ENCODE assay signal across 34 cellular contexts in the genomic region with DNA sequence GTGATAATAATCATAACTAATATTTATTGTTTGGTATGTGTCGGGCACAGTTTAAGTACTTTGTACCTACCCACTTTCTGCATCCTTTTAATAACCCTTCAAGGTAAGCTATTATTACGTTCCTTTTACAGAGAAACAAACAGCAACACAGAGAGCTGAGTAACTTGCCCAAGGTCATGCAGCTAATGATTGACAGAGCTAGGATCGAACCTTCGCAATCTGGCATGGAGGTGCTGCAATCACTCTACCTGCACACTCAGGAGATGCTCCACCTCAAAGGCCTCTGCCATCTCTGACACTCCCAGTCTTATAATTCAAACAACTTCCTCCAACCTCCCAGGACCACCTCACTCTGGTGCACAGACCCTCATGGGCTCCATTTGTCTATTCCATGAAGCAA.
"Had no signal": no experiment of that assay in that cellular context is flagged by ENCODE, and none has a peak within 500 bp of the region (broad histone marks: within the 10 kb centered on the region; RNA-seq: fewer than 3 reads in every experiment).

No MANE protein-coding gene starts in this region.

- H3K36me3 Mint-ChIP-seq: activated naive CD4-positive, alpha-beta T cell treated with anti-CD3 and anti-CD28 coated beads, Interleukin-2, amount 10 ng/mL, durations not matched to agents 7 days and 5 days; activated naive CD4-positive, alpha-beta T cell treated with anti-CD3 and anti-CD28 coated beads, Interleukin-2, amount 50 U/mL, for 72 hours; activated naive CD8-positive, alpha-beta T cell treated with anti-CD3 and anti-CD28 coated beads, Interleukin-2, amount 10 ng/mL, durations not matched to agents 7 days and 5 days; brain; T-cell had no signal

- H3K36me3 ChIP-seq: ascending aorta, breast epithelium, cardiac muscle cell, colonic mucosa, esophagus squamous epithelium, gastroesophageal sphincter had no signal

- DNase-seq: activated CD4-positive, alpha-beta memory T cell treated with anti-CD3 and anti-CD28 coated beads, Interleukin-2, amount 10 ng/mL, durations not matched to agents 7 days and 5 days; activated CD4-positive, alpha-beta T cell treated with anti-CD3 and anti-CD28 coated beads for 1 hour; activated CD4-positive, alpha-beta T cell treated with anti-CD3 and anti-CD28 coated beads for 4 hours; activated CD4-positive, alpha-beta T cell treated with anti-CD3 and anti-CD28 coated beads, Interleukin-2, amount 10 ng/mL, durations not matched to agents 7 days and 5 days; activated CD4-positive, alpha-beta T cell treated with anti-CD3 and anti-CD28 coated beads, Interleukin-2, amount 50 U/mL, for 4 hours; activated CD8-positive, alpha-beta memory T cell treated with anti-CD3 and anti-CD28 coated beads, Interleukin-2, amount 50 U/mL, for 48 hours; activated gamma-delta T cell; activated naive CD4-positive, alpha-beta T cell; activated naive CD4-positive, alpha-beta T cell treated with anti-CD3 and anti-CD28 coated beads, Interleukin-2, amount 10 ng/mL, durations not matched to agents 7 days and 5 days; activated naive CD8-positive, alpha-beta T cell treated with anti-CD3 and anti-CD28 coated beads, Interleukin-2, amount 10 ng/mL, durations not matched to agents 7 days and 5 days; activated T-cell treated with anti-CD3 and anti-CD28 coated beads for 4 hours; activated T-cell treated with anti-CD3 and anti-CD28 coated beads, Interleukin-2, amount 50 U/mL, for 24 hours; activated T-cell treated with anti-CD3 and anti-CD28 coated beads, Interleukin-2, amount 50 U/mL, for 72 hours; central memory CD4-positive, alpha-beta T cell; cerebellar nuclear complex; colonic mucosa; dorsolateral prefrontal cortex; effector memory CD4-positive, alpha-beta T cell; endodermal cell; esophagus squamous epithelium; foreskin melanocyte; head of caudate nucleus; T-cell; T-helper 17 cell; T1000 had no signal

- H3K4me1 Mint-ChIP-seq: activated CD4-positive, alpha-beta memory T cell treated with anti-CD3 and anti-CD28 coated beads, Interleukin-2, amount 10 ng/mL, durations not matched to agents 7 days and 5 days; activated CD4-positive, alpha-beta T cell treated with anti-CD3 and anti-CD28 coated beads, Interleukin-2, amount 10 ng/mL, durations not matched to agents 7 days and 5 days; activated naive CD4-positive, alpha-beta T cell treated with anti-CD3 and anti-CD28 coated beads, Interleukin-2, amount 10 ng/mL, durations not matched to agents 7 days and 5 days; activated naive CD8-positive, alpha-beta T cell treated with anti-CD3 and anti-CD28 coated beads, Interleukin-2, amount 10 ng/mL, durations not matched to agents 7 days and 5 days; brain; endodermal cell; T-cell; T-helper 17 cell had no signal

- H3K9me3 Mint-ChIP-seq: activated CD4-positive, alpha-beta memory T cell treated with anti-CD3 and anti-CD28 coated beads, Interleukin-2, amount 10 ng/mL, durations not matched to agents 7 days and 5 days; activated CD4-positive, alpha-beta T cell treated with anti-CD3 and anti-CD28 coated beads, Interleukin-2, amount 10 ng/mL, durations not matched to agents 7 days and 5 days; activated naive CD4-positive, alpha-beta T cell treated with anti-CD3 and anti-CD28 coated beads, Interleukin-2, amount 10 ng/mL, durations not matched to agents 7 days and 5 days; activated naive CD8-positive, alpha-beta T cell treated with anti-CD3 and anti-CD28 coated beads, Interleukin-2, amount 10 ng/mL, durations not matched to agents 7 days and 5 days; activated T-cell treated with anti-CD3 and anti-CD28 coated beads, Interleukin-2, amount 50 U/mL, for 24 hours; brain; dendritic cell treated with granulocyte-macrophage colony-stimulating factor and Interleukin-4, amounts not matched to agents 40 ng/mL and 50 ng/mL, for 4 days; endodermal cell; T-helper 2 cell treated with Interferon-gamma antibody and Interleukin-4, amounts not matched to agents 5 μg/mL and 100 μg/mL, for 36 hours had no signal

- H3K4me3 Mint-ChIP-seq: activated CD4-positive, alpha-beta memory T cell treated with anti-CD3 and anti-CD28 coated beads, Interleukin-2, amount 10 ng/mL, durations not matched to agents 7 days and 5 days; activated CD4-positive, alpha-beta T cell treated with anti-CD3 and anti-CD28 coated beads, Interleukin-2, amount 10 ng/mL, durations not matched to agents 7 days and 5 days; activated naive CD4-positive, alpha-beta T cell treated with anti-CD3 and anti-CD28 coated beads, Interleukin-2, amount 10 ng/mL, durations not matched to agents 7 days and 5 days; activated naive CD8-positive, alpha-beta T cell treated with anti-CD3 and anti-CD28 coated beads, Interleukin-2, amount 10 ng/mL, durations not matched to agents 7 days and 5 days; activated T-cell treated with anti-CD3 and anti-CD28 coated beads, Interleukin-2, amount 50 U/mL, for 24 hours; activated T-cell treated with anti-CD3 and anti-CD28 coated beads, Interleukin-2, amount 50 U/mL, for 72 hours; brain; dendritic cell treated with granulocyte-macrophage colony-stimulating factor and Interleukin-4, amounts not matched to agents 40 ng/mL and 50 ng/mL, for 4 days; endodermal cell; T-cell; T-helper 17 cell; T-helper 2 cell treated with Interferon-gamma antibody and Interleukin-4, amounts not matched to agents 5 μg/mL and 100 μg/mL, for 36 hours had no signal

- H3K27ac ChIP-seq: ascending aorta, breast epithelium, cardiac muscle cell, colonic mucosa, dorsolateral prefrontal cortex, epithelial cell of prostate, esophagus squamous epithelium, gastroesophageal sphincter had no signal

- H3K27me3 Mint-ChIP-seq: activated CD4-positive, alpha-beta memory T cell treated with anti-CD3 and anti-CD28 coated beads, Interleukin-2, amount 10 ng/mL, durations not matched to agents 7 days and 5 days; activated CD4-positive, alpha-beta T cell treated with anti-CD3 and anti-CD28 coated beads, Interleukin-2, amount 10 ng/mL, durations not matched to agents 7 days and 5 days; activated naive CD4-positive, alpha-beta T cell treated with anti-CD3 and anti-CD28 coated beads, Interleukin-2, amount 10 ng/mL, durations not matched to agents 7 days and 5 days had no signal

- H3K9me3 ChIP-seq: ascending aorta, breast epithelium, colonic mucosa, esophagus squamous epithelium, gastroesophageal sphincter had no signal

- H3K4me1 ChIP-seq: ascending aorta, breast epithelium, colonic mucosa, esophagus squamous epithelium, gastroesophageal sphincter had no signal

- H3K4me3 ChIP-seq: ascending aorta, breast epithelium, cardiac muscle cell, colonic mucosa, dorsolateral prefrontal cortex, esophagus squamous epithelium, gastroesophageal sphincter had no signal

- H3K27me3 ChIP-seq: ascending aorta, cardiac muscle cell, colonic mucosa had no signal

- ATAC-seq: activated naive CD4-positive, alpha-beta T cell treated with anti-CD3 and anti-CD28 coated beads, Interleukin-2, amount 50 U/mL, for 72 hours; activated T-cell treated with anti-CD3 and anti-CD28 coated beads, Interleukin-2, amount 50 U/mL, for 72 hours; gastroesophageal sphincter; T-cell; T-helper 17 cell had no signal

- H3K27ac Mint-ChIP-seq: activated CD4-positive, alpha-beta memory T cell treated with anti-CD3 and anti-CD28 coated beads, Interleukin-2, amount 10 ng/mL, durations not matched to agents 7 days and 5 days; activated CD4-positive, alpha-beta T cell treated with anti-CD3 and anti-CD28 coated beads, Interleukin-2, amount 10 ng/mL, durations not matched to agents 7 days and 5 days; activated naive CD4-positive, alpha-beta T cell treated with anti-CD3 and anti-CD28 coated beads, Interleukin-2, amount 10 ng/mL, durations not matched to agents 7 days and 5 days; activated naive CD8-positive, alpha-beta T cell treated with anti-CD3 and anti-CD28 coated beads, Interleukin-2, amount 10 ng/mL, durations not matched to agents 7 days and 5 days; activated T-cell treated with anti-CD3 and anti-CD28 coated beads, Interleukin-2, amount 50 U/mL, for 24 hours; activated T-cell treated with anti-CD3 and anti-CD28 coated beads, Interleukin-2, amount 50 U/mL, for 72 hours; brain; dendritic cell treated with granulocyte-macrophage colony-stimulating factor and Interleukin-4, amounts not matched to agents 40 ng/mL and 50 ng/mL, for 4 days; endodermal cell; T-cell; T-helper 17 cell; T-helper 2 cell treated with Interferon-gamma antibody and Interleukin-4, amounts not matched to agents 5 μg/mL and 100 μg/mL, for 36 hours had no signal
